In genomic region chr7:47576031-47576908, GRCh38 we compare ENCODE assay signal across 8 cellular contexts. TPM values are rescaled to one million over a fixed set of nuclear protein-coding genes. Genes with fewer than 3 reads are reported as not detected.
DNase-seq lines count a peak whose midpoint lies in the region; ATAC-seq and TF ChIP-seq lines count a peak whose summit lies in the region.

No MANE protein-coding gene starts in this region.

- CTCF ChIA-PET in RWPE1 (lab: Yijun Ruan, JAX): interaction anchor here (0.6 kb wide), 1 partner anchor 204 kb away, joined by 4 read pairs; no protein-coding TSS in a partner anchor

- H3K27me3 ChIP-seq in H9 (ENCODE audit: insufficient read depth, low read length): no peaks in the 10 kb centered on the region
- H3K27me3 ChIP-seq in heart left ventricle: no peaks in the 10 kb centered on the region
- no peaks in the 10 kb centered on the region for H3K27me3 ChIP-seq in skeletal muscle satellite cell (ENCODE audit: control insufficient read depth, insufficient read depth, low read length)

- POLR2A ChIA-PET in RWPE1 (lab: Yijun Ruan, JAX; ENCODE audit: low non-redundant PET): interaction anchor here (0.5 kb wide), 1 partner anchor 371 kb away, joined by 3 read pairs; no protein-coding TSS in a partner anchor

- H3K23me2 ChIP-seq in H9 (ENCODE audit: insufficient read length, low read depth, low read length, poor library complexity, severe bottlenecking): peaks cover 4% of the 10 kb centered on the region

- H3K9me3 Mint-ChIP-seq in H9: no peaks in the 10 kb centered on the region

- no peak for TF ChIP-seq POLR2A in heart left ventricle (IDR thresholded peaks at IDR 0.05)

- H3K36me3 Mint-ChIP-seq in H9 (ENCODE audit: insufficient read depth in 1 of 3, low read depth in 3 of 3): peaks cover 0 to 12% (median 0%) of the 10 kb centered on the region in 3 experiments; a peak in 3 of 7 replicates

- H3K4me1 ChIP-seq in H9 (ENCODE audit: insufficient read depth, low read length) (peaks cover 4% of the 10 kb centered on the region; the same call in 1 of the 2 replicates), heart left ventricle (peaks cover 3 to 94% (median 65%) of the 10 kb centered on the region in 12 donors), skeletal muscle satellite cell (ENCODE audit: control insufficient read depth, insufficient read depth, low read length) (peaks cover 67% of the 10 kb centered on the region)

- H4K5ac ChIP-seq in H9 (ENCODE audit: insufficient read length, low read depth, low read length): no peak overlapping the region

- no peak overlapping the region for H2BK20ac ChIP-seq in H9 (ENCODE audit: low read depth, low read length, poor library complexity, severe bottlenecking)

- H3K27ac ChIP-seq in H9 (ENCODE audit: insufficient read length, low read depth, low read length): no peak overlapping the region
- H3K27ac ChIP-seq in RWPE1: peak overlapping the region; percentile 68
- peak overlapping the region in 11 of 12 donors; percentile 62 to 93 (median 77) for H3K27ac ChIP-seq in heart left ventricle

- H2BK12ac ChIP-seq in H9 (ENCODE audit: insufficient read length, low read depth, low read length): no peak overlapping the region

- no peak overlapping the region for H3K18ac ChIP-seq in H9 (ENCODE audit: insufficient read length, low read depth, low read length)

- H3K9me3 ChIP-seq in H9 (ENCODE audit: control insufficient read depth, low read depth, low read length): no peaks in the 10 kb centered on the region
- H3K9me3 ChIP-seq in heart left ventricle: no peaks in the 10 kb centered on the region
- no peaks in the 10 kb centered on the region for H3K9me3 ChIP-seq in skeletal muscle satellite cell (replicated peaks; ENCODE audit: low read length)

- no peaks in the 10 kb centered on the region for H4K20me1 ChIP-seq in H9 (ENCODE audit: control insufficient read depth, insufficient read depth, insufficient read length)

- no peaks in the 10 kb centered on the region for H3K79me2 ChIP-seq in H9 (ENCODE audit: insufficient read depth, low read length)

- H3K4me3 ChIP-seq in heart left ventricle (peak overlapping the region in 7 of 12 donors; percentile 9 to 35 (median 31)), skeletal muscle satellite cell (ENCODE audit: low read length) (no peak overlapping the region)

- no peak overlapping the region for H3K14ac ChIP-seq in H9 (ENCODE audit: insufficient read depth, low read length)

- H3K36me3 ChIP-seq in heart left ventricle: no peaks in the 10 kb centered on the region
- peaks cover 8% of the 10 kb centered on the region for H3K36me3 ChIP-seq in skeletal muscle satellite cell (ENCODE audit: insufficient read depth, low read length)

- no peak overlapping the region for H2AFZ ChIP-seq in H9 (ENCODE audit: low read length)

- H3K4me1 Mint-ChIP-seq in H9: peaks cover 67 to 74% of the 10 kb centered on the region in 2 experiments

- H4K8ac ChIP-seq in H9 (replicated peaks; ENCODE audit: insufficient read length, low read depth, low read length): no peak overlapping the region

- H2BK5ac ChIP-seq in H9 (ENCODE audit: insufficient read length, low read length): no peak overlapping the region

- H3T11ph ChIP-seq in H9 (ENCODE audit: low read length): no peak overlapping the region

- no peak overlapping the region for H2BK15ac ChIP-seq in H9 (ENCODE audit: low read depth, low read length)

- no CpG with 5 or more reads among the region's 15 CpGs for WGBS in H9 (ENCODE audit: extremely low coverage, insufficient read length, low lambda C conversion rate)
- WGBS in heart left ventricle, 4 donors: 29 to 62% (median 50%) methylated on average over 8 to 15 of the region's 15 CpGs

- no peak overlapping the region for H3K4ac ChIP-seq in H9 (ENCODE audit: low read depth, low read length)

- no peak overlapping the region for H3K9ac ChIP-seq in H9 (ENCODE audit: extremely low read depth, insufficient read length, low read length)
- H3K9ac ChIP-seq in skeletal muscle satellite cell (ENCODE audit: low read depth, low read length): peak overlapping the region; percentile 41

- peak overlapping the region in 2 of 3 experiments; percentile 68 to 87; a peak in 3 of 7 replicates for H3K27ac Mint-ChIP-seq in H9

- no peak overlapping the region for H2AK5ac ChIP-seq in H9 (ENCODE audit: insufficient read length, low read length)

- peaks cover 14% of the 10 kb centered on the region for H3K27me3 Mint-ChIP-seq in H9 (ENCODE audit: low read depth)

- no peak overlapping the region for H3K23ac ChIP-seq in H9 (ENCODE audit: insufficient read length, low read depth, low read length)

- no peaks in the 10 kb centered on the region for H3K79me1 ChIP-seq in H9 (ENCODE audit: insufficient read depth, low read depth, low read length, poor library complexity, severe bottlenecking)

- H4K91ac ChIP-seq in H9 (ENCODE audit: insufficient read length, low read depth, low read length): no peak overlapping the region

- intact Hi-C loops in heart left ventricle (cut with DNase I): loop anchor here in 5 of 10 donors (5.0 to 10.0 kb wide), 6 partner anchors 74 to 291 kb away; no protein-coding TSS in a partner anchor

- peak; percentile 51 to 69 (median 58) for ATAC-seq in heart left ventricle
- no peak for ATAC-seq in HG03457 (IDR thresholded peaks at IDR 0.05; ENCODE audit: unreplicated experiment)

- no peak overlapping the region for H3K4me3 Mint-ChIP-seq in H9

- H3K56ac ChIP-seq in H9 (ENCODE audit: insufficient read length, low read depth, low read length): no peak overlapping the region

- TF ChIP-seq CTCF in H9 (conservative IDR thresholded peaks at IDR 0.05) (no peak), RWPE1 (conservative IDR thresholded peaks at IDR 0.05; ENCODE audit: low read depth) (no peak), heart left ventricle (IDR thresholded peaks at IDR 0.05) (no peak)

- no peak overlapping the region for H3K4me2 ChIP-seq in H9 (ENCODE audit: insufficient read depth, insufficient read length, low read length)
- H3K4me2 ChIP-seq in skeletal muscle satellite cell (ENCODE audit: low read length): peak overlapping the region; percentile 23

- no peak overlapping the region for H2BK120ac ChIP-seq in H9 (ENCODE audit: low read depth, low read length, poor library complexity, severe bottlenecking)

- no peak for DNase-seq in H9
- DNase-seq in RWPE1 (ENCODE audit: low spot score): no peak
- peak; percentile 68 to 85 (median 75) for DNase-seq in heart left ventricle
- DNase-seq in NCI-H345 (lab: John Stamatoyannopoulos, UW): no peak
- no peak for DNase-seq in kidney glomerular epithelial cell (lab: John Stamatoyannopoulos, UW)
- no peak for DNase-seq in NCI-H82 (lab: John Stamatoyannopoulos, UW)

RNA-seq across cellular contexts. Expression of gene TNS3, which starts 5.6 kb away (rescaled TPM):
- total RNA-seq in H9 (2021) (9.2 and 9.5 TPM in 2 replicates), heart left ventricle (100 to 1,000 TPM in 1 of 9 donors, 10 to 100 TPM in 8; 29.6 to 116 (median 37.2) TPM)
- 10 to 100 TPM; 10.1 to 12.9 TPM for polyA plus RNA-seq in heart left ventricle
- total RNA-seq in skeletal muscle satellite cell (2012; rRNA removed): 9.9 and 11.4 TPM in 2 replicates

Comparison
In these comparisons a context has a peak if more than half of its experiments do, and no peak if none do; other contexts are left out.
1. DNase-seq: peak in heart left ventricle (5 of 5); none in H9 (single experiment), RWPE1 (single experiment), NCI-H345 (single experiment), kidney glomerular epithelial cell (single experiment) and NCI-H82 (single experiment).